Comparison of ENCODE assay signal across 1 cellular context in the genomic region with DNA sequence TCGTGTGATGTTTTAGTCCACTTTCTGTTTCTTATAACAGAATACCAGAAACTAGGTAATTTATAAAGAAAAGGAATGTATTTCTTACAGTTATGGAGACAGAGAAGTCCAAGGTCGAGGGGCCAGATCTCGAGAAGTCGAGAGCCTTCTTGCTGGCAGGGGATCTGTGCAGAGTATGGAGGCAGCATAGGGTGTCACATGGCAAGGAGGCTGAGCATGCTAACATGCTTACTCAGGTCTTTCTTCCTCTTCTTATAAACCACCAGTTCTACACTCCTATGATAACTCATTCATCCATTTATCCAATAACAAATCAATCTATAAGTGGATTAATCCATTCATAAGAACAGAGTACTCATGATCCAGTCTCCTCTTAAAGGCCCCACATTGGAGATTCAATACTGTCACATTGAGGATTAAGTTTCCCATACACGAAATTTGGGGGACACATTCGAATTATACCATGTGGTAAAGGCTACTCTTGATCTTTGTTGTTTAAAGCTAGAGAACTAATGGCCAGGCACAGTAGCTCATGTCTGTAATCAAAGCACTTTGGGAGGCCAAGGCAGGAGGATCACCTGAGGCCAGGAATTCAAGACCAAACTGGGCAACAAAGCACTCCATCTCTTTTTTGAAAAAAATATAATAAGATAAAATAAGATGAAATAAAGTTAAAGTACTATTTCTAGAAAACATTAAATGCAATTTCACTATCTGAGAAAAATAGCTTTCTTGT.
A peak's percentile ranks its signal among the peaks of the same experiment; 100 is the strongest.
TF ChIP-seq lines count a peak whose summit lies in the region.

No MANE protein-coding gene starts in this region.

TF ChIP-seq in K562, 482 proteins besides CTCF, POLR2A, EP300 and RAD21 (continued from another document):
- TF ChIP-seq MGA (IDR thresholded peaks at IDR 0.05) (peak; percentile 95), ZNF263 (CRISPR knock-in tag; IDR thresholded peaks at IDR 0.05; ENCODE audit: borderline replicate concordance) (no peak), RBM25 (IDR thresholded peaks at IDR 0.05; ENCODE audit: low read depth, low read length, severe bottlenecking) (peak; percentile 5), MYC (IDR thresholded peaks at IDR 0.05; ENCODE audit: low read depth, low read length) (peak; percentile 37; the same call in 1 of the 2 replicates), MYC (CRISPR knock-in tag; IDR thresholded peaks at IDR 0.05; ENCODE audit: borderline replicate concordance, low read depth) (no peak), ZNF282 (CRISPR knock-in tag; IDR thresholded peaks at IDR 0.05) (no peak), ZNF318 (IDR thresholded peaks at IDR 0.05; ENCODE audit: borderline replicate concordance in 1 of 2, low read depth in 1 of 2) (no peak), MAFK (IDR thresholded peaks at IDR 0.05; ENCODE audit: low read length) (peak; percentile 66), EP400 (IDR thresholded peaks at IDR 0.05) (peak; percentile 15; the same call in 1 of the 2 replicates), RAD51 (IDR thresholded peaks at IDR 0.05; ENCODE audit: borderline replicate concordance, low read depth) (0 out of 2 replicates have a peak, but pooled peaks have one; percentile 34), TBP (optimal IDR thresholded peaks at IDR 0.05; ENCODE audit: low read depth, low read length) (no peak), C11orf30 (IDR thresholded peaks at IDR 0.05; ENCODE audit: low read depth) (peak; percentile 88), FOXK1 (CRISPR knock-in tag; IDR thresholded peaks at IDR 0.05; ENCODE audit: borderline replicate concordance) (no peak), XRCC4 (IDR thresholded peaks at IDR 0.05; ENCODE audit: extremely low read depth, insufficient read depth, insufficient read length) (no peak), NELFE (IDR thresholded peaks at IDR 0.05; ENCODE audit: insufficient read depth, insufficient read length) (no peak), HNRNPK (IDR thresholded peaks at IDR 0.05; ENCODE audit: low read depth, low read length, poor library complexity, severe bottlenecking) (no peak), NCOA1 (IDR thresholded peaks at IDR 0.05; ENCODE audit: low read depth) (no peak), SIN3A (IDR thresholded peaks at IDR 0.05; ENCODE audit: borderline replicate concordance in 2 of 2, control insufficient read depth in 1 of 2, low read depth in 2 of 2, low read length in 2 of 2) (peak in 1 of 2 experiments; percentile 23; a peak in 1 of 4 replicates), EZH2 (IDR thresholded peaks at IDR 0.05; ENCODE audit: borderline replicate concordance, low read depth, low read length) (no peak)
- TF ChIP-seq, protein P1, sequence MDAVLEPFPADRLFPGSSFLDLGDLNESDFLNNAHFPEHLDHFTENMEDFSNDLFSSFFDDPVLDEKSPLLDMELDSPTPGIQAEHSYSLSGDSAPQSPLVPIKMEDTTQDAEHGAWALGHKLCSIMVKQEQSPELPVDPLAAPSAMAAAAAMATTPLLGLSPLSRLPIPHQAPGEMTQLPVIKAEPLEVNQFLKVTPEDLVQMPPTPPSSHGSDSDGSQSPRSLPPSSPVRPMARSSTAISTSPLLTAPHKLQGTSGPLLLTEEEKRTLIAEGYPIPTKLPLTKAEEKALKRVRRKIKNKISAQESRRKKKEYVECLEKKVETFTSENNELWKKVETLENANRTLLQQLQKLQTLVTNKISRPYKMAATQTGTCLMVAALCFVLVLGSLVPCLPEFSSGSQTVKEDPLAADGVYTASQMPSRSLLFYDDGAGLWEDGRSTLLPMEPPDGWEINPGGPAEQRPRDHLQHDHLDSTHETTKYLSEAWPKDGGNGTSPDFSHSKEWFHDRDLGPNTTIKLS (IDR thresholded peaks at IDR 0.05; ENCODE audit: borderline replicate concordance, low read depth) = peak; percentile 24; the same call in 1 of the 2 replicates
- TF ChIP-seq, protein P2, sequence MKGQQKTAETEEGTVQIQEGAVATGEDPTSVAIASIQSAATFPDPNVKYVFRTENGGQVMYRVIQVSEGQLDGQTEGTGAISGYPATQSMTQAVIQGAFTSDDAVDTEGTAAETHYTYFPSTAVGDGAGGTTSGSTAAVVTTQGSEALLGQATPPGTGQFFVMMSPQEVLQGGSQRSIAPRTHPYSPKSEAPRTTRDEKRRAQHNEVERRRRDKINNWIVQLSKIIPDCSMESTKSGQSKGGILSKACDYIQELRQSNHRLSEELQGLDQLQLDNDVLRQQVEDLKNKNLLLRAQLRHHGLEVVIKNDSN (CRISPR knock-in tag; IDR thresholded peaks at IDR 0.05) = peak; percentile 56; the same call in 1 of the 2 replicates
- TF ChIP-seq, protein P3, sequence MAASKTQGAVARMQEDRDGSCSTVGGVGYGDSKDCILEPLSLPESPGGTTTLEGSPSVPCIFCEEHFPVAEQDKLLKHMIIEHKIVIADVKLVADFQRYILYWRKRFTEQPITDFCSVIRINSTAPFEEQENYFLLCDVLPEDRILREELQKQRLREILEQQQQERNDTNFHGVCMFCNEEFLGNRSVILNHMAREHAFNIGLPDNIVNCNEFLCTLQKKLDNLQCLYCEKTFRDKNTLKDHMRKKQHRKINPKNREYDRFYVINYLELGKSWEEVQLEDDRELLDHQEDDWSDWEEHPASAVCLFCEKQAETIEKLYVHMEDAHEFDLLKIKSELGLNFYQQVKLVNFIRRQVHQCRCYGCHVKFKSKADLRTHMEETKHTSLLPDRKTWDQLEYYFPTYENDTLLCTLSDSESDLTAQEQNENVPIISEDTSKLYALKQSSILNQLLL (CRISPR knock-in tag; IDR thresholded peaks at IDR 0.05; ENCODE audit: borderline replicate concordance) = no peak
